16 cellular contexts compared by ENCODE assay signal in genomic region chr2:98477036-98477435, GRCh38. TPM values are rescaled to one million over a fixed set of nuclear protein-coding genes. Genes with fewer than 3 reads are reported as not detected.
A peak's percentile ranks its signal among the peaks of the same experiment; 100 is the strongest.
DNase-seq lines count a peak whose midpoint lies in the region; ATAC-seq, FAIRE-seq and TF ChIP-seq lines count a peak whose summit lies in the region.
"Had no signal": no experiment of that assay in that cellular context is flagged by ENCODE, and none has a peak within 500 bp of the region (broad histone marks: within the 10 kb centered on the region; RNA-seq: fewer than 3 reads in every experiment).

No MANE protein-coding gene starts in this region.

- H3K9me3 Mint-ChIP-seq in activated T-cell treated with anti-CD3 and anti-CD28 coated beads, Interleukin-2, amount 50 U/mL, for 4 hours, result no peaks in the 10 kb centered on the region
- no peaks in the 10 kb centered on the region for H3K9me3 Mint-ChIP-seq in effector memory CD8-positive, alpha-beta T cell

- DNase-seq in activated T-cell treated with anti-CD3 and anti-CD28 coated beads, Interleukin-2, amount 50 U/mL, for 1 hour, result peak; percentile 16
- DNase-seq in activated T-cell treated with anti-CD3 and anti-CD28 coated beads, Interleukin-2, amount 50 U/mL, for 4 hours, result no peak
- DNase-seq in NB4 (ENCODE audit: low read depth) (peak; percentile 43), spleen (peak; percentile 67), NAMALWA (ENCODE audit: low spot score) (no peak), HepG2 (ENCODE audit: low spot score) (no peak)
- DNase-seq in effector memory CD8-positive, alpha-beta T cell, result no peak
- DNase-seq: ACHN; activated effector memory CD4-positive, alpha-beta T cell treated with Interleukin-2 at 50 U/mL for 16 hours; DMS79 treated with DMSO at 0.1 percent for 48 hours; effector CD4-positive, alpha-beta T cell; NCI-H510A had no signal

- H3K4me3 Mint-ChIP-seq in activated T-cell treated with anti-CD3 and anti-CD28 coated beads, Interleukin-2, amount 50 U/mL, for 4 hours, result no peak overlapping the region
- peak overlapping the region in 1 of 2 donors; percentile 48 for H3K4me3 Mint-ChIP-seq in effector memory CD8-positive, alpha-beta T cell

- H3K27me3 ChIP-seq in spleen (replicated peaks in 1 of 7) (no peaks in the 10 kb centered on the region), HepG2 (ENCODE audit: control insufficient read depth in 1 of 2, insufficient read depth in 2 of 2, low read length in 2 of 2) (no peaks in the 10 kb centered on the region)
- H3K27me3 ChIP-seq: suprapubic skin had no signal

- POLR2A ChIA-PET in HepG2 (lab: Yijun Ruan, JAX), result no interaction called here

- peaks cover 97% of the 10 kb centered on the region for H3K4me1 Mint-ChIP-seq in activated T-cell treated with anti-CD3 and anti-CD28 coated beads, Interleukin-2, amount 50 U/mL, for 4 hours (ENCODE audit: low read depth)
- peaks cover 84 to 96% of the 10 kb centered on the region in 2 donors for H3K4me1 Mint-ChIP-seq in effector memory CD8-positive, alpha-beta T cell (ENCODE audit: low read depth in 2 of 2)

- peak overlapping the region; percentile 93 to 96 for H3K27ac Mint-ChIP-seq in effector memory CD8-positive, alpha-beta T cell

- H3K9me3 ChIP-seq in spleen (no peaks in the 10 kb centered on the region), HepG2 (ENCODE audit: low read length) (no peaks in the 10 kb centered on the region)
- H3K9me3 ChIP-seq: suprapubic skin had no signal

- H4K20me1 ChIP-seq in HepG2 (ENCODE audit: insufficient read depth, low read length), result no peaks in the 10 kb centered on the region

- TF ChIP-seq POLR2A in NB4 (IDR thresholded peaks at IDR 0.05; ENCODE audit: extremely low read depth, insufficient read length) (no peak), spleen (IDR thresholded peaks at IDR 0.05) (no peak), HepG2 (IDR thresholded peaks at IDR 0.05; ENCODE audit: insufficient read depth in 1 of 2, low read depth in 2 of 2, low read length in 2 of 2) (no peak)

- H3K9ac ChIP-seq in HepG2 (ENCODE audit: insufficient read depth, low read depth, low read length), result no peak overlapping the region

- BruUV-seq in HepG2 (replicated peaks; lab: Mats Ljungman, UMichigan), result no TSS peak

- no peak for ATAC-seq in activated T-cell treated with anti-CD3 and anti-CD28 coated beads, Interleukin-2, amount 50 U/mL, for 4 hours
- ATAC-seq in effector memory CD8-positive, alpha-beta T cell (replicated peaks), result no peak
- ATAC-seq in GM21367 (IDR thresholded peaks at IDR 0.05; ENCODE audit: unreplicated experiment) (no peak), HepG2 (no peak)

- 77 to 97% (median 90%) methylated on average over 10 of the region's 10 CpGs for WGBS in spleen, 5 donors
- 92% methylated on average over 9 of the region's 10 CpGs for WGBS in HepG2 (ENCODE audit: low lambda C conversion rate)

- H3K27ac ChIP-seq in spleen (peak overlapping the region in 1 of 8 donors; percentile 71), HepG2 (ENCODE audit: extremely low read length, insufficient read depth, low read length) (no peak overlapping the region)
- H3K27ac ChIP-seq: suprapubic skin had no signal

- H3K27me3 Mint-ChIP-seq in activated T-cell treated with anti-CD3 and anti-CD28 coated beads, Interleukin-2, amount 50 U/mL, for 4 hours (ENCODE audit: low read depth), result no peaks in the 10 kb centered on the region
- no peaks in the 10 kb centered on the region for H3K27me3 Mint-ChIP-seq in effector memory CD8-positive, alpha-beta T cell

- TF ChIP-seq CTCF in NB4 (IDR thresholded peaks at IDR 0.05; ENCODE audit: low read depth, low read length) (no peak), spleen (IDR thresholded peaks at IDR 0.05 in 8 of 11, conservative IDR thresholded peaks at IDR 0.05 in 3 of 11) (no peak), HepG2 (CRISPR knock-in tag; IDR thresholded peaks at IDR 0.05) (no peak)

- H3K4me3 ChIP-seq in NB4 (ENCODE audit: low read depth, low read length) (no peak overlapping the region), spleen (no peak overlapping the region), HepG2 (replicated peaks in 1 of 3; ENCODE audit: insufficient read depth in 1 of 3, low read depth in 2 of 3, low read length in 3 of 3) (no peak overlapping the region)
- H3K4me3 ChIP-seq: suprapubic skin had no signal

- TF ChIP-seq EP300 in HepG2 (IDR thresholded peaks at IDR 0.05; ENCODE audit: low read depth in 2 of 2, low read length in 2 of 2) (no peak), HepG2 (CRISPR knock-in tag; IDR thresholded peaks at IDR 0.05; ENCODE audit: borderline replicate concordance) (no peak)

- H3K36me3 Mint-ChIP-seq in activated T-cell treated with anti-CD3 and anti-CD28 coated beads, Interleukin-2, amount 50 U/mL, for 4 hours (ENCODE audit: insufficient read depth), result peaks cover 2% of the 10 kb centered on the region
- peaks cover 23% of the 10 kb centered on the region for H3K36me3 Mint-ChIP-seq in effector memory CD8-positive, alpha-beta T cell (ENCODE audit: insufficient read depth)

- no peaks in the 10 kb centered on the region for H3K79me2 ChIP-seq in HepG2 (ENCODE audit: insufficient read depth, low read length)

- no peak overlapping the region for H2AFZ ChIP-seq in HepG2 (ENCODE audit: low read length)

- TF ChIP-seq RAD21 in HepG2 (CRISPR knock-in tag; IDR thresholded peaks at IDR 0.05), result no peak

- H3K4me1 ChIP-seq in spleen (peaks cover 21 to 100% (median 80%) of the 10 kb centered on the region in 6 donors), HepG2 (ENCODE audit: insufficient read depth, low read length) (peaks cover 2% of the 10 kb centered on the region; the same call in 1 of the 2 replicates)

- intact Hi-C loops in spleen (cut with DNase I; ENCODE audit: low total_unique reads), result no loop called here
- intact Hi-C loops in HepG2 (cut with micrococcal nuclease; ENCODE audit: unreplicated experiment), result no loop called here

- FAIRE-seq in HepG2 (lab: Jason Lieb, UNC), result no peak
- FAIRE-seq: astrocyte, TTC549 had no signal

- in situ Hi-C loops in HepG2 (cut with HindIII; ENCODE audit: extremely low pct_ligation_motif_present, low pct_unique_long_range_greater_than_20kb), result no loop called here

- H3K36me3 ChIP-seq in spleen (peaks cover 0 to 23% (median 0%) of the 10 kb centered on the region in 6 donors), HepG2 (replicated peaks in 1 of 2; ENCODE audit: control insufficient read depth in 1 of 2, insufficient read depth in 2 of 2, low read length in 2 of 2) (no peaks in the 10 kb centered on the region; a peak in 1 of 5 replicates)
- H3K36me3 ChIP-seq: suprapubic skin had no signal

- H3K4me2 ChIP-seq in HepG2 (ENCODE audit: low read depth, low read length), result no peak overlapping the region

- CTCF ChIA-PET in HepG2 (lab: Yijun Ruan, JAX; ENCODE audit: low intra/inter-chr PET ratio, low total read pairs), result no interaction called here

TF ChIP-seq in HepG2, 621 proteins besides CTCF, POLR2A, EP300 and RAD21 (continues in another document):
- no peak for TF ChIP-seq ZSCAN29 (CRISPR knock-in tag; conservative IDR thresholded peaks at IDR 0.05)
- TF ChIP-seq ZXDC (CRISPR knock-in tag; IDR thresholded peaks at IDR 0.05), result no peak
- no peak for TF ChIP-seq RORA (CRISPR knock-in tag; IDR thresholded peaks at IDR 0.05)
- no peak for TF ChIP-seq ZFP90 (CRISPR knock-in tag; IDR thresholded peaks at IDR 0.05; ENCODE audit: borderline replicate concordance)
- TF ChIP-seq HOXA7 (CRISPR knock-in tag; IDR thresholded peaks at IDR 0.05), result no peak

RNA-seq across cellular contexts. Expression of gene INPP4A, which starts 32.4 kb away (rescaled TPM):
- 10 to 100 TPM; 17.3 to 24.0 (median 17.3) TPM for total RNA-seq in activated T-cell treated with anti-CD3 and anti-CD28 coated beads, Interleukin-2, amount 50 U/mL, for 4 hours
- total RNA-seq in spleen, result 100 to 1,000 TPM in 1 of 7 donors, 10 to 100 TPM in 6; 55.1 to 102 (median 76.5) TPM
- 1 to 10 TPM; 6.4 to 9.7 (median 7.1) TPM for polyA plus RNA-seq in spleen
- 7.9 and 10.9 TPM in 2 replicates for total RNA-seq in HepG2 (2016; rRNA removed; fragmentation: Illumina TruSeq; extraction: Trizol)
- total RNA-seq in HepG2 (2016; cell fraction: cytosol; rRNA removed; fragmentation: Illumina TruSeq; extraction: Trizol; ENCODE audit: low read depth), result 1.4 and 2.1 TPM in 2 replicates
- total RNA-seq in HepG2 (2016; cell fraction: insoluble cytoplasmic fraction; rRNA removed; fragmentation: Illumina TruSeq; extraction: Trizol), result 7.9 and 10.3 TPM in 2 replicates
- total RNA-seq in HepG2 (2016; cell fraction: membrane; rRNA removed; fragmentation: Illumina TruSeq; extraction: Trizol), result 5.0 and 5.2 TPM in 2 replicates
- 15.4 and 17.5 TPM in 2 replicates for total RNA-seq in HepG2 (2016; cell fraction: nucleus; rRNA removed; fragmentation: Illumina TruSeq; extraction: Trizol)
- 10.1 and 14.2 TPM in 2 replicates for polyA plus RNA-seq in HepG2 (2011; rRNA removed)
- 6.9 and 8.5 TPM in 2 replicates for polyA plus RNA-seq in HepG2 (2011; cell fraction: cytosol; rRNA removed)
- polyA plus RNA-seq in HepG2 (2011; cell fraction: nucleus; rRNA removed), result 48.2 and 51.5 TPM in 2 replicates
- polyA plus RNA-seq in HepG2 (2012), result 7.2 and 8.8 TPM in 2 replicates
- polyA plus RNA-seq in HepG2 (2016; cell fraction: cytosol; fragmentation: Illumina TruSeq; extraction: Trizol; ENCODE audit: low read depth), result 0.58 and 0.63 TPM in 2 replicates
- polyA plus RNA-seq in HepG2 (2016; cell fraction: insoluble cytoplasmic fraction; fragmentation: Illumina TruSeq; extraction: Trizol; ENCODE audit: low read depth), result 4.8 and 5.7 TPM in 2 replicates
- polyA plus RNA-seq in HepG2 (2016; cell fraction: membrane; fragmentation: Illumina TruSeq; extraction: Trizol; ENCODE audit: low read depth), result 1.7 and 1.9 TPM in 2 replicates
- 13.1 and 16.7 TPM in 2 replicates for polyA plus RNA-seq in HepG2 (2016; cell fraction: nucleus; fragmentation: Illumina TruSeq; extraction: Trizol; ENCODE audit: insufficient read depth, low read depth)
- 53.3 and 60.1 TPM in 2 replicates for polyA minus RNA-seq in HepG2 (2011; rRNA and poly(A)+ RNA removed; ENCODE audit: low replicate concordance)
- 8.1 and 11.8 TPM in 2 replicates for polyA minus RNA-seq in HepG2 (2011; cell fraction: cytosol; rRNA and poly(A)+ RNA removed)
- polyA minus RNA-seq in HepG2 (2011; cell fraction: nucleus; rRNA and poly(A)+ RNA removed), result 56.7 and 68.1 TPM in 2 replicates

Comparison
In these comparisons a context has a peak if more than half of its experiments do, and no peak if none do; other contexts are left out.
1. DNase-seq: peak in activated T-cell treated with anti-CD3 and anti-CD28 coated beads, Interleukin-2, amount 50 U/mL, for 1 hour (single experiment), NB4 (single experiment) and spleen (single experiment); none in activated T-cell treated with anti-CD3 and anti-CD28 coated beads, Interleukin-2, amount 50 U/mL, for 4 hours (single experiment), effector memory CD8-positive, alpha-beta T cell (0 of 3), NAMALWA (single experiment) and HepG2 (single experiment).